Comparison of ENCODE assay signal across 14 cellular contexts in genomic region chr10:76051007-76051936, GRCh38.
DNase-seq lines count a peak whose midpoint lies in the region; ATAC-seq, FAIRE-seq and TF ChIP-seq lines count a peak whose summit lies in the region.
"Had no signal": no experiment of that assay in that cellular context is flagged by ENCODE, and none has a peak within 500 bp of the region (broad histone marks: within the 10 kb centered on the region; RNA-seq: fewer than 3 reads in every experiment).

No MANE protein-coding gene starts in this region.

- H2AFZ ChIP-seq in GM12878 (ENCODE audit: control insufficient read depth, low read depth, low read length): no peak overlapping the region

- H3K27ac ChIP-seq in GM12878 (ENCODE audit: control insufficient read depth, insufficient read depth): no peak overlapping the region
- H3K27ac ChIP-seq: body of pancreas, right atrium auricular region had no signal

- BruUV-seq in GM12878 (replicated peaks; lab: Mats Ljungman, UMichigan): no TSS peak

- CTCF ChIA-PET in GM12878 (lab: Yijun Ruan, JAX): interaction anchor here (0.6 to 1.1 kb wide), 2 partner anchors 14 to 117 kb away, joined by 3 to 6 read pairs; no protein-coding TSS in a partner anchor

- TF ChIP-seq CTCF in GM12878 (IDR thresholded peaks at IDR 0.05 in 2 of 3, conservative IDR thresholded peaks at IDR 0.05 in 1 of 3; ENCODE audit: control insufficient read depth in 2 of 3, extremely low read depth in 1 of 3, insufficient read depth in 1 of 3, low read depth in 3 of 3, low read length in 3 of 3): no peak
- no peak for TF ChIP-seq CTCF in mucosa of descending colon (IDR thresholded peaks at IDR 0.05)

- H3K36me3 ChIP-seq in GM12878 (ENCODE audit: control insufficient read depth in 2 of 2, insufficient read depth in 2 of 2, low read length in 1 of 2) (no peaks in the 10 kb centered on the region), mucosa of descending colon (ENCODE audit: low read depth) (no peaks in the 10 kb centered on the region)
- H3K36me3 ChIP-seq: right atrium auricular region had no signal

- H3K79me2 ChIP-seq in GM12878 (ENCODE audit: control insufficient read depth, insufficient read depth, low read length): no peaks in the 10 kb centered on the region

- H3K4me1 ChIP-seq in GM12878 (ENCODE audit: control insufficient read depth, insufficient read depth, low read length) (no peaks in the 10 kb centered on the region), mucosa of descending colon (ENCODE audit: low read depth) (peaks cover 6% of the 10 kb centered on the region)
- H3K4me1 ChIP-seq: body of pancreas, right atrium auricular region had no signal

- FAIRE-seq in GM12878 (lab: Jason Lieb, UNC): no peak
- FAIRE-seq: GM19239, TTC549 had no signal

- H3K9ac ChIP-seq in GM12878 (ENCODE audit: control insufficient read depth, insufficient read depth, low read length): no peak overlapping the region

- intact Hi-C loops in GM12878 (cut with micrococcal nuclease; ENCODE audit: unreplicated experiment): no loop called here
- intact Hi-C loops in mucosa of descending colon (cut with DNase I, micrococcal nuclease): no loop called here

- H3K4me3 ChIP-seq in GM12878 (no peak overlapping the region), mucosa of descending colon (no peak overlapping the region)
- H3K4me3 ChIP-seq: body of pancreas, right atrium auricular region had no signal

- H3K9me3 ChIP-seq in GM12878 (replicated peaks; ENCODE audit: control insufficient read depth, insufficient read depth, low read length) (no peaks in the 10 kb centered on the region; the same call in 1 of the 3 replicates), mucosa of descending colon (peaks cover 8% of the 10 kb centered on the region)
- H3K9me3 ChIP-seq: right atrium auricular region had no signal

- H3K27me3 ChIP-seq in GM12878 (replicated peaks in 1 of 2; ENCODE audit: control insufficient read depth in 2 of 2, insufficient read depth in 2 of 2, low read length in 1 of 2): no peaks in the 10 kb centered on the region
- H3K27me3 ChIP-seq: body of pancreas, right atrium auricular region had no signal

- SMC1A ChIA-PET in GM12878 (lab: Charles Lee; ENCODE audit: uncharacterized antibody, unreplicated experiment): interaction anchor here (0.7 to 1.2 kb wide), 3 partner anchors 38 to 252 kb away, joined by 3 to 5 read pairs (median 4); no protein-coding TSS in a partner anchor

- TF ChIP-seq POLR2A in GM12878 (IDR thresholded peaks at IDR 0.05; ENCODE audit: low read depth, low read length) (no peak), GM18505 (IDR thresholded peaks at IDR 0.05; ENCODE audit: borderline replicate concordance, extremely low read depth, insufficient read depth, insufficient read length) (no peak)

- no peak for TF ChIP-seq EP300 in GM12878 (IDR thresholded peaks at IDR 0.05; ENCODE audit: borderline replicate concordance in 1 of 2, control insufficient read depth in 1 of 2, low read depth in 2 of 2, low read length in 2 of 2)

- POLR2A ChIA-PET in GM12878 (lab: Charles Lee): interaction anchor here (1.3 kb wide), 1 partner anchor 37 kb away, joined by 3 read pairs; no protein-coding TSS in a partner anchor

- WGBS in GM12878 (ENCODE audit: insufficient coverage, insufficient replicate concordance, low lambda C conversion rate, missing lambda C conversion rate): 4% methylated on average over 12 of the region's 12 CpGs

- no peak for TF ChIP-seq RAD21 in GM12878 (IDR thresholded peaks at IDR 0.05; ENCODE audit: insufficient read depth, low read depth, low read length)

- DNase-seq in COLO668 (lab: John Stamatoyannopoulos, UW; ENCODE audit: unreplicated experiment) (peak; percentile 56), HuH-7 (ENCODE audit: low spot score) (peak; percentile 52), GM12878 (ENCODE audit: low read depth, low spot score) (no peak), mucosa of descending colon (peak in 1 of 3 donors; percentile 46), GM03348 (ENCODE audit: low spot score) (no peak), SW 1271 (lab: John Stamatoyannopoulos, UW) (no peak)
- DNase-seq: activated gamma-delta T cell treated with Interleukin-2 at 50 U/mL for 16 hours; effector memory CD4-positive, alpha-beta T cell had no signal

- in situ Hi-C loops in GM12878 (cut with MboI): no loop called here

- no peak overlapping the region for H3K4me2 ChIP-seq in GM12878 (ENCODE audit: control insufficient read depth, insufficient read depth)

- peak; percentile 76 for ATAC-seq in GM12878
- peak; percentile 80 for ATAC-seq in mucosa of descending colon
- no peak for ATAC-seq in GM18505 (IDR thresholded peaks at IDR 0.05; ENCODE audit: unreplicated experiment)
- no peak for ATAC-seq in HG03457 (IDR thresholded peaks at IDR 0.05; ENCODE audit: unreplicated experiment)
- ATAC-seq: body of pancreas had no signal

- RAD21 ChIA-PET in GM12878 (lab: Charles Lee; ENCODE audit: unreplicated experiment): no interaction called here

- H4K20me1 ChIP-seq in GM12878 (ENCODE audit: control insufficient read depth, insufficient read depth): no peaks in the 10 kb centered on the region

TF ChIP-seq in GM12878, 131 proteins besides CTCF, POLR2A, EP300 and RAD21:
- no peak for TF ChIP-seq ESRRA (IDR thresholded peaks at IDR 0.05; ENCODE audit: low read length)
- peak; percentile 29; the same call in 1 of the 2 replicates for TF ChIP-seq IKZF1 (conservative IDR thresholded peaks at IDR 0.05)
- TF ChIP-seq NR2C1 (IDR thresholded peaks at IDR 0.05): 0 out of 2 replicates have a peak, but pooled peaks have one; percentile 28
- 0 out of 4 replicates have a peak, but pooled peaks of 1 of the 2 experiments have one; percentile 8 for TF ChIP-seq BHLHE40 (IDR thresholded peaks at IDR 0.05; ENCODE audit: borderline replicate concordance in 1 of 2, low read depth in 2 of 2, low read length in 1 of 2)
- peak; percentile 78 for TF ChIP-seq NR2F1 (conservative IDR thresholded peaks at IDR 0.05)

Comparison
In these comparisons a context has a peak if more than half of its experiments do, and no peak if none do; other contexts are left out.
1. DNase-seq: peak in COLO668 (single experiment) and HuH-7 (single experiment); none in GM12878 (single experiment), GM03348 (single experiment) and SW 1271 (0 of 2).
2. ATAC-seq: peak in GM12878 (single experiment) and mucosa of descending colon (single experiment); none in GM18505 (single experiment) and HG03457 (single experiment).